In genomic region chr3:31880020-31880419, GRCh38 we compare ENCODE assay signal across 11 cellular contexts.
A peak's percentile ranks its signal among the peaks of the same experiment; 100 is the strongest.
DNase-seq lines count a peak whose midpoint lies in the region; ATAC-seq and TF ChIP-seq lines count a peak whose summit lies in the region.
"Had no signal": no experiment of that assay in that cellular context is flagged by ENCODE, and none has a peak within 500 bp of the region (broad histone marks: within the 10 kb centered on the region; RNA-seq: fewer than 3 reads in every experiment).

No MANE protein-coding gene starts in this region.

- H4K8ac ChIP-seq in IMR-90 (ENCODE audit: low read depth in 2 of 2, low read length in 2 of 2): no peak overlapping the region

- no peak overlapping the region for H2BK20ac ChIP-seq in IMR-90 (ENCODE audit: low read depth, low read length)

- no peak overlapping the region for H2BK15ac ChIP-seq in IMR-90 (ENCODE audit: low read depth, low read length)

- TF ChIP-seq CTCF in IMR-90 (conservative IDR thresholded peaks at IDR 0.05; ENCODE audit: low read depth, low read length) (no peak), RWPE1 (conservative IDR thresholded peaks at IDR 0.05; ENCODE audit: low read depth) (peak; percentile 42), fibroblast of villous mesenchyme (IDR thresholded peaks at IDR 0.05; ENCODE audit: insufficient read depth, low read depth, low read length) (peak; percentile 15), upper lobe of left lung (IDR thresholded peaks at IDR 0.05) (peak in 3 of 6 experiments; percentile 26 to 47 (median 34))

- H3K9me1 ChIP-seq in IMR-90 (ENCODE audit: insufficient read depth, low read length): no peaks in the 10 kb centered on the region; the same call in 1 of the 2 replicates

- H3K4me3 ChIP-seq in IMR-90 (ENCODE audit: insufficient read depth, low read depth, low read length) (no peak overlapping the region), fibroblast of villous mesenchyme (ENCODE audit: low read depth, low read length) (no peak overlapping the region), upper lobe of left lung (no peak overlapping the region)

- H2AK9ac ChIP-seq in IMR-90 (replicated peaks; ENCODE audit: low read depth, low read length, poor library complexity): no peak overlapping the region

- in situ Hi-C loops in IMR-90 (cut with MboI; ENCODE audit: low sequenced_read_pairs): no loop called here

- H3K4me1 ChIP-seq in IMR-90 (ENCODE audit: control insufficient read depth, insufficient read depth, low read length) (peaks cover 5% of the 10 kb centered on the region), upper lobe of left lung (peaks cover 0 to 17% (median 5%) of the 10 kb centered on the region in 4 donors)

- WGBS in IMR-90 (ENCODE audit: extremely low coverage in 2 of 2, insufficient read length in 1 of 2), 2 experiments: 80% methylated on average over 1 of the region's 4 CpGs; no CpG with 5 or more reads in 1 of the 2 experiments
- WGBS in upper lobe of left lung, 2 donors: 64 to 85% methylated on average over 4 of the region's 4 CpGs

- no peak overlapping the region for H4K5ac ChIP-seq in IMR-90 (ENCODE audit: low read depth, low read length)

- no peaks in the 10 kb centered on the region for H4K20me1 ChIP-seq in IMR-90 (ENCODE audit: insufficient read depth, low read length)

- H4K91ac ChIP-seq in IMR-90 (ENCODE audit: insufficient read depth, low read depth, low read length): no peak overlapping the region

- H2AK5ac ChIP-seq in IMR-90 (ENCODE audit: low read depth, low read length): no peak overlapping the region

- peak; percentile 8 for DNase-seq in IMR-90
- no peak for DNase-seq in RWPE1 (ENCODE audit: low spot score)
- peak; percentile 60 for DNase-seq in fibroblast of villous mesenchyme (ENCODE audit: low read depth)
- DNase-seq in upper lobe of left lung: peak in 1 of 2 donors; percentile 88
- no peak for DNase-seq in SW480 (ENCODE audit: low spot score)
- DNase-seq: activated gamma-delta T cell treated with Interleukin-2 at 50 U/mL for 16 hours; DMS53; NCI-H187; stimulated activated naive CD4-positive, alpha-beta T cell had no signal

- H3K27me3 ChIP-seq in IMR-90 (ENCODE audit: control insufficient read depth, insufficient read depth, low read length) (no peaks in the 10 kb centered on the region), upper lobe of left lung (no peaks in the 10 kb centered on the region)

- H2BK120ac ChIP-seq in IMR-90 (ENCODE audit: low read depth, low read length): no peak overlapping the region

- no peak overlapping the region for H3K4me2 ChIP-seq in IMR-90 (ENCODE audit: low read depth, low read length)

- H2AFZ ChIP-seq in IMR-90 (replicated peaks; ENCODE audit: low read length, poor library complexity): no peak overlapping the region

- no peaks in the 10 kb centered on the region for H3K36me3 ChIP-seq in IMR-90 (ENCODE audit: control insufficient read depth, insufficient read depth, low read length)
- H3K36me3 ChIP-seq in upper lobe of left lung: no peaks in the 10 kb centered on the region

- no peak for ATAC-seq in IMR-90 (ENCODE audit: low read depth)
- peak; percentile 27 to 86 for ATAC-seq in upper lobe of left lung (ENCODE audit: low FRiP score in 2 of 2)
- ATAC-seq in GM21717 (IDR thresholded peaks at IDR 0.05; ENCODE audit: unreplicated experiment): no peak
- no peak for ATAC-seq in HG03025 (IDR thresholded peaks at IDR 0.05; ENCODE audit: low FRiP score, unreplicated experiment)

- peaks cover 0 to under 1% of the 10 kb centered on the region in 2 experiments; a peak in 2 of 4 replicates for H3K79me1 ChIP-seq in IMR-90 (ENCODE audit: low read depth in 1 of 2, low read length in 2 of 2)

- CTCF ChIA-PET in IMR-90 (lab: Yijun Ruan, JAX): no interaction called here
- CTCF ChIA-PET in RWPE1 (lab: Yijun Ruan, JAX): no interaction called here

- H3K27ac ChIP-seq in IMR-90 (ENCODE audit: insufficient read depth, low read length): no peak overlapping the region
- H3K27ac ChIP-seq in RWPE1: peak overlapping the region; percentile 81
- no peak overlapping the region for H3K27ac ChIP-seq in upper lobe of left lung

- no peak overlapping the region for H3K9ac ChIP-seq in IMR-90 (ENCODE audit: low read depth, low read length)

- dilution Hi-C loops in IMR-90 (cut with HindIII; ENCODE audit: low sequenced_read_pairs, unreplicated experiment): no loop called here

- H3K23ac ChIP-seq in IMR-90 (ENCODE audit: low read depth, low read length): no peak overlapping the region

- H2BK5ac ChIP-seq in IMR-90 (ENCODE audit: low read depth, low read length, poor library complexity, severe bottlenecking): no peak overlapping the region

- no peak overlapping the region for H3K14ac ChIP-seq in IMR-90 (replicated peaks; ENCODE audit: low read depth, low read length)

- H3K9me3 ChIP-seq in IMR-90 (ENCODE audit: control insufficient read depth, insufficient read depth, low read length) (no peaks in the 10 kb centered on the region), upper lobe of left lung (no peaks in the 10 kb centered on the region)

- intact Hi-C loops in IMR-90 (cut with micrococcal nuclease): no loop called here

- TF ChIP-seq POLR2A in IMR-90 (IDR thresholded peaks at IDR 0.05; ENCODE audit: low read depth, low read length) (no peak), upper lobe of left lung (IDR thresholded peaks at IDR 0.05) (no peak)

- no peak overlapping the region for H3K18ac ChIP-seq in IMR-90 (ENCODE audit: low read depth, low read length)

- no peak overlapping the region for H3K4ac ChIP-seq in IMR-90 (ENCODE audit: low read depth, low read length)

- TF ChIP-seq RAD21 in IMR-90 (IDR thresholded peaks at IDR 0.05; ENCODE audit: low read length): no peak

- no peak overlapping the region for H3K56ac ChIP-seq in IMR-90 (ENCODE audit: extremely low read depth, insufficient read depth, low read length)

- TF ChIP-seq EP300 in upper lobe of left lung (IDR thresholded peaks at IDR 0.05): peak in 1 of 4 donors; percentile 10

- no TSS peak for BruUV-seq in IMR-90 (replicated peaks; lab: Mats Ljungman, UMichigan)

- POLR2A ChIA-PET in IMR-90 (lab: Charles Lee; ENCODE audit: unreplicated experiment): no interaction called here
- POLR2A ChIA-PET in RWPE1 (lab: Yijun Ruan, JAX; ENCODE audit: low non-redundant PET): no interaction called here

TF ChIP-seq in IMR-90, 13 proteins besides CTCF, POLR2A, EP300 and RAD21:
- peak; percentile 61 for TF ChIP-seq CEBPB (IDR thresholded peaks at IDR 0.05; ENCODE audit: low read depth, low read length)
- no peak for TF ChIP-seq MAFK (IDR thresholded peaks at IDR 0.05; ENCODE audit: low read depth, low read length)

Comparison
In these comparisons a context has a peak if more than half of its experiments do, and no peak if none do; other contexts are left out.
1. ATAC-seq: peak in upper lobe of left lung (2 of 2); none in IMR-90 (single experiment), GM21717 (single experiment) and HG03025 (single experiment).
2. DNase-seq: peak in IMR-90 (single experiment) and fibroblast of villous mesenchyme (single experiment); none in RWPE1 (single experiment) and SW480 (single experiment).